ENCODE assay signal across 1 cellular context in the genomic region with DNA sequence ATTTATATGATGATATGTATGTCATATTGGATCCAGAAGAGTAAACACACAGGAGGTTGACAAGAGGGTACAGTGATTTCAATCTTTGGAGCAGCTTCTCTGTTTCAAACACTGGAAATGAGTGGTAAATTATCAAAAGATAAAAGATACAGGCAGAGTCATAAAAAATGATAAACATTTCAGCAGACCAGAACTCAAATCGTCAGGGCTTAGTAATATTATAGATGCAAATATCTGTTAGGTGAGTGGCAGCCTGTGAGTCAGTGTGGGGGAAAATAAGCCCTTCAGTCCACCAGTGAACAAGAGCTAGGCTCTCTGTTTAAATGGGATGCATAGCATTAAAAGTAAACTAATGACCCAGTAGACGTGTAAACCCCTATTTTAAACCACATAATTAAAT.
TF ChIP-seq lines count a peak whose summit lies in the region.

No MANE protein-coding gene starts in this region.

TF ChIP-seq in IMR-90, 13 proteins besides CTCF, POLR2A, EP300 and RAD21 (continued from another document):
- TF ChIP-seq, protein P1, sequence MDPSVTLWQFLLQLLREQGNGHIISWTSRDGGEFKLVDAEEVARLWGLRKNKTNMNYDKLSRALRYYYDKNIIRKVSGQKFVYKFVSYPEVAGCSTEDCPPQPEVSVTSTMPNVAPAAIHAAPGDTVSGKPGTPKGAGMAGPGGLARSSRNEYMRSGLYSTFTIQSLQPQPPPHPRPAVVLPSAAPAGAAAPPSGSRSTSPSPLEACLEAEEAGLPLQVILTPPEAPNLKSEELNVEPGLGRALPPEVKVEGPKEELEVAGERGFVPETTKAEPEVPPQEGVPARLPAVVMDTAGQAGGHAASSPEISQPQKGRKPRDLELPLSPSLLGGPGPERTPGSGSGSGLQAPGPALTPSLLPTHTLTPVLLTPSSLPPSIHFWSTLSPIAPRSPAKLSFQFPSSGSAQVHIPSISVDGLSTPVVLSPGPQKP (IDR thresholded peaks at IDR 0.05; ENCODE audit: borderline replicate concordance, low read depth, low read length) = no peak
- TF ChIP-seq, protein P2, sequence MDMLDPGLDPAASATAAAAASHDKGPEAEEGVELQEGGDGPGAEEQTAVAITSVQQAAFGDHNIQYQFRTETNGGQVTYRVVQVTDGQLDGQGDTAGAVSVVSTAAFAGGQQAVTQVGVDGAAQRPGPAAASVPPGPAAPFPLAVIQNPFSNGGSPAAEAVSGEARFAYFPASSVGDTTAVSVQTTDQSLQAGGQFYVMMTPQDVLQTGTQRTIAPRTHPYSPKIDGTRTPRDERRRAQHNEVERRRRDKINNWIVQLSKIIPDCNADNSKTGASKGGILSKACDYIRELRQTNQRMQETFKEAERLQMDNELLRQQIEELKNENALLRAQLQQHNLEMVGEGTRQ (IDR thresholded peaks at IDR 0.05; ENCODE audit: low read depth, low read length) = no peak
- TF ChIP-seq SMC3 (IDR thresholded peaks at IDR 0.05; ENCODE audit: low read depth, low read length) (0 out of 2 replicates have a peak, but pooled peaks have one; percentile 6), MAZ (IDR thresholded peaks at IDR 0.05; ENCODE audit: borderline replicate concordance, low read depth, low read length) (no peak), FOS (IDR thresholded peaks at IDR 0.05; ENCODE audit: low read depth, low read length) (peak; percentile 61)
